In genomic region chr7:98462926-98463325, GRCh38 we compare ENCODE assay signal across 24 cellular contexts.
"Had no signal": no experiment of that assay in that cellular context is flagged by ENCODE, and none has a peak within 500 bp of the region (broad histone marks: within the 10 kb centered on the region; RNA-seq: fewer than 3 reads in every experiment).

No MANE protein-coding gene starts in this region.

- DNase-seq: colonic mucosa; cortex of kidney; effector CD8-positive, alpha-beta T cell; effector memory CD8-positive, alpha-beta T cell; endodermal cell; erythroblast; esophagus squamous epithelium; foreskin fibroblast; foreskin melanocyte; gastrocnemius medialis; glutamatergic neuron; heart left ventricle; immature natural killer cell; left cardiac atrium; left lung; left ventricle myocardium superior; lower lobe of right lung; mesenchymal stem cell; mucosa of descending colon had no signal

- H3K4me1 Mint-ChIP-seq: endodermal cell, immature natural killer cell, mesothelial cell of epicardium had no signal

- H3K36me3 Mint-ChIP-seq: immature natural killer cell, mesothelial cell of epicardium had no signal

- H3K27ac Mint-ChIP-seq: dendritic cell treated with granulocyte-macrophage colony-stimulating factor and Interleukin-4, amounts not matched to agents 40 ng/mL and 50 ng/mL, for 4 days; effector memory CD8-positive, alpha-beta T cell; endodermal cell; immature natural killer cell; mesothelial cell of epicardium had no signal

- H3K4me3 Mint-ChIP-seq: dendritic cell treated with granulocyte-macrophage colony-stimulating factor and Interleukin-4, amounts not matched to agents 40 ng/mL and 50 ng/mL, for 4 days; effector memory CD8-positive, alpha-beta T cell; endodermal cell; immature natural killer cell; mesothelial cell of epicardium had no signal

- H2AFZ ChIP-seq: hepatocyte had no signal

- H3K4me2 ChIP-seq: hepatocyte had no signal

- H3K36me3 ChIP-seq: colonic mucosa, esophagus squamous epithelium, gastrocnemius medialis, heart left ventricle, left lung, lower lobe of right lung had no signal

- H3K9me3 ChIP-seq: colonic mucosa, esophagus squamous epithelium, gastrocnemius medialis, heart left ventricle, lower lobe of right lung, mucosa of descending colon had no signal

- H3K27me3 ChIP-seq: colonic mucosa, gastrocnemius medialis, hepatocyte had no signal

- H3K4me3 ChIP-seq: colonic mucosa, esophagus squamous epithelium, gastrocnemius medialis, heart left ventricle, hepatocyte, left lung, lower lobe of right lung, mucosa of descending colon had no signal

- H3K9me3 Mint-ChIP-seq: effector memory CD8-positive, alpha-beta T cell; immature natural killer cell; mesothelial cell of epicardium had no signal

- ATAC-seq: effector memory CD8-positive, alpha-beta T cell; esophagus mucosa; gastrocnemius medialis; heart left ventricle; left cardiac atrium; left lung; left ventricle myocardium superior; lower lobe of right lung; mucosa of descending colon had no signal

- H3K4me1 ChIP-seq: colonic mucosa, esophagus squamous epithelium, gastrocnemius medialis, heart left ventricle, left lung, lower lobe of right lung had no signal

- H3K27me3 Mint-ChIP-seq: dendritic cell treated with granulocyte-macrophage colony-stimulating factor and Interleukin-4, amounts not matched to agents 40 ng/mL and 50 ng/mL, for 4 days; effector memory CD8-positive, alpha-beta T cell had no signal

- H3K27ac ChIP-seq: colonic mucosa, epithelial cell of prostate, esophagus squamous epithelium, gastrocnemius medialis, heart left ventricle, hepatocyte, left lung, lower lobe of right lung had no signal
